ENCODE assay signal across 14 cellular contexts in the genomic region with DNA sequence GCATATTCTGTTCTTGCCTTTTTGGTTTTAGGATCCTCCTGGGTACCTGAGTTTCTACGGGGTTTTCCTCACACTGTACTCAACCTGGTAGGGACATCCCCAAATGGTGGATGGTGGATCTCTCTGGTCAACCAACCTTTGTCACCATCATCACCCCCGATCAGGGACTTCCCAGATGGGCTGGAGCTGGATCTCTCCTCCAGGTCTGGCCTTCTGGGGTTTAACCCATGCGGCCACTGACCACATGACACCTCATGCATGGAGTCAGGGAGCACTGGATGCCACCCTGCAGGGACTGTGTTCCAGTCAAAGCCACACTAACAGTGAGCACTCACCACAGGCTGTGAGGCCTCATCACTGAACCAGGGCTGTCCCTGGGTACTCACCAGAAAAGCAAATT.
A peak's percentile ranks its signal among the peaks of the same experiment; 100 is the strongest.
DNase-seq lines count a peak whose midpoint lies in the region; ATAC-seq and TF ChIP-seq lines count a peak whose summit lies in the region.
"Had no signal": no experiment of that assay in that cellular context is flagged by ENCODE, and none has a peak within 500 bp of the region (broad histone marks: within the 10 kb centered on the region; RNA-seq: fewer than 3 reads in every experiment).

No MANE protein-coding gene starts in this region.

- POLR2A ChIA-PET in RWPE1 (lab: Yijun Ruan, JAX; ENCODE audit: low non-redundant PET), result no interaction called here

- ATAC-seq in GM21423 (IDR thresholded peaks at IDR 0.05; ENCODE audit: unreplicated experiment), result peak; percentile 79
- peak; percentile 85 for ATAC-seq in HG03045 (IDR thresholded peaks at IDR 0.05; ENCODE audit: unreplicated experiment)
- peak; percentile 81 for ATAC-seq in stimulated activated effector memory CD8-positive, alpha-beta T cell treated with anti-CD3 and anti-CD28 coated beads, Interleukin-12 subunit alpha, Interleukin-12 subunit beta, amount 100 ng/mL, for 72 hours

- no peak overlapping the region for H3K27ac ChIP-seq in RWPE1

- CTCF ChIA-PET in activated naive CD4-positive, alpha-beta T cell treated with anti-CD3 and anti-CD28 coated beads for 36 hours (lab: Charles Lee), result no interaction called here
- CTCF ChIA-PET in RWPE1 (lab: Yijun Ruan, JAX), result no interaction called here

- H3K27me3 Mint-ChIP-seq in activated naive CD4-positive, alpha-beta T cell treated with anti-CD3 and anti-CD28 coated beads for 36 hours (ENCODE audit: low read depth), result peaks cover 2% of the 10 kb centered on the region
- peaks cover 6% of the 10 kb centered on the region; the same call in 1 of the 2 replicates for H3K27me3 Mint-ChIP-seq in HFFc6 (ENCODE audit: insufficient read depth)

- no peak overlapping the region for H3K27ac Mint-ChIP-seq in activated naive CD4-positive, alpha-beta T cell treated with anti-CD3 and anti-CD28 coated beads for 36 hours
- no peak overlapping the region for H3K27ac Mint-ChIP-seq in stimulated activated effector memory CD8-positive, alpha-beta T cell treated with anti-CD3 and anti-CD28 coated beads, Interleukin-12 subunit alpha, Interleukin-12 subunit beta, amount 100 ng/mL, for 72 hours
- H3K27ac Mint-ChIP-seq in HFFc6, result no peak overlapping the region

- no peak overlapping the region for H3K4me3 Mint-ChIP-seq in activated naive CD4-positive, alpha-beta T cell treated with anti-CD3 and anti-CD28 coated beads for 36 hours
- no peak overlapping the region for H3K4me3 Mint-ChIP-seq in stimulated activated effector memory CD8-positive, alpha-beta T cell treated with anti-CD3 and anti-CD28 coated beads, Interleukin-12 subunit alpha, Interleukin-12 subunit beta, amount 100 ng/mL, for 72 hours
- H3K4me3 Mint-ChIP-seq in HFFc6, result no peak overlapping the region

- no peaks in the 10 kb centered on the region for H3K4me1 Mint-ChIP-seq in activated naive CD4-positive, alpha-beta T cell treated with anti-CD3 and anti-CD28 coated beads for 36 hours (ENCODE audit: low read depth)
- H3K4me1 Mint-ChIP-seq in stimulated activated effector memory CD8-positive, alpha-beta T cell treated with anti-CD3 and anti-CD28 coated beads, Interleukin-12 subunit alpha, Interleukin-12 subunit beta, amount 100 ng/mL, for 72 hours, result no peaks in the 10 kb centered on the region
- H3K4me1 Mint-ChIP-seq in HFFc6 (ENCODE audit: low read depth), result no peaks in the 10 kb centered on the region

- intact Hi-C loops in activated naive CD4-positive, alpha-beta T cell treated with anti-CD3 and anti-CD28 coated beads for 36 hours (cut with micrococcal nuclease), result no loop called here

- no peak for TF ChIP-seq CTCF in HFFc6 (IDR thresholded peaks at IDR 0.05)
- no peak for TF ChIP-seq CTCF in RWPE1 (conservative IDR thresholded peaks at IDR 0.05; ENCODE audit: low read depth)

- peak; percentile 22 for DNase-seq in activated naive CD4-positive, alpha-beta T cell treated with anti-CD3 and anti-CD28 coated beads for 36 hours
- no peak for DNase-seq in activated naive CD4-positive, alpha-beta T cell treated with anti-CD3 and anti-CD28 coated beads, Interleukin-2, amount 50 U/mL, for 16 hours
- no peak for DNase-seq in stimulated activated effector memory CD8-positive, alpha-beta T cell treated with anti-CD3 and anti-CD28 coated beads, Interleukin-12 subunit alpha, Interleukin-12 subunit beta, amount 100 ng/mL, for 72 hours (ENCODE audit: low spot score in 2 of 2)
- DNase-seq in HFFc6 (no peak), RWPE1 (ENCODE audit: low spot score) (no peak), NCI-H526 (lab: John Stamatoyannopoulos, UW) (no peak)
- DNase-seq: amniotic stem cell, DMS79, NCI-H1105, NCI-H510A, posterior cingulate gyrus, RPMI8226 had no signal

- H3K36me3 Mint-ChIP-seq in activated naive CD4-positive, alpha-beta T cell treated with anti-CD3 and anti-CD28 coated beads for 36 hours (ENCODE audit: low read depth), result no peaks in the 10 kb centered on the region
- no peaks in the 10 kb centered on the region for H3K36me3 Mint-ChIP-seq in stimulated activated effector memory CD8-positive, alpha-beta T cell treated with anti-CD3 and anti-CD28 coated beads, Interleukin-12 subunit alpha, Interleukin-12 subunit beta, amount 100 ng/mL, for 72 hours
- no peaks in the 10 kb centered on the region for H3K36me3 Mint-ChIP-seq in HFFc6 (ENCODE audit: low read depth)

- no peaks in the 10 kb centered on the region for H3K9me3 Mint-ChIP-seq in activated naive CD4-positive, alpha-beta T cell treated with anti-CD3 and anti-CD28 coated beads for 36 hours
- H3K9me3 Mint-ChIP-seq in stimulated activated effector memory CD8-positive, alpha-beta T cell treated with anti-CD3 and anti-CD28 coated beads, Interleukin-12 subunit alpha, Interleukin-12 subunit beta, amount 100 ng/mL, for 72 hours, result no peaks in the 10 kb centered on the region
- H3K9me3 Mint-ChIP-seq in HFFc6, result peaks cover 34% of the 10 kb centered on the region
